Comparison of ENCODE assay signal across 24 cellular contexts in the genomic region with DNA sequence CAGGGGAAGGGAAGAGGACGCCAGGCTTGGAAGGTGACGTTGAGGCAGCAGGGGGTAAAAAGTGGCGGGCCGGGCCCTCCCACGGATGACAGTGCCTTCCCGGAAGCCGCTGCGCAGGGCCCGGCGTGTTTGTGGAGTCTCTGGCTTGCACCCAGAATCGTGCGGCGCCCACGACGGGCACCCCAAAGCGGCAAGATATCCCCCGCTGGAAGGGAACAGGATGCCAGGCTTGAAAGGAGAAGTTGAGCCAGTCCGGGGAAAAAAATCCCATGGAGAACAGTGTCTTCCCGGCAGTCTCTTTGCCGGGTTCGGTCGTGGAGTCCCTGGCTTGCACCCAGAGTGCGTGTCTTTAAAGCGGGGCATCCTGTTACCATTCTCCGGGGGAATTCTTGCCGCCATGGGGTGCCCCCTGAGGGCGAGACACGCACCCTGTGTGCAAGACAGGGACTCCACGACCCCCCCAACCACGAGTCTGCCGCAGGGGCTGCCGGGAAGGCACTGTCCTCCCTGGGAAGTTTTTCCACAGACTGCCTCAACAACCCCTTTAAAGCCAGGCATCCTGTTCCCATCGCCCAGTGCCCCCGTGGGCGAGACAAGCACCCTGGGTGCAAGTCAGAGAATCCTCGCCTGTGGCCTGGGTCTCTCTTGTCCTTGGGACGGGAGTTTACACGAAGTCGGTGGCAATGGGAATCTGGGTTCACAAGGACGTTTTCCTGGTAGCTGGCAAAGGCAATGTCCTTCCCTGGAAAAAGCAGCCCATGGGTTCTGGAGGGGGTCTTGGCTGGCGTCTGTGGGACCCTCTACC.
"Had no signal": no experiment of that assay in that cellular context is flagged by ENCODE, and none has a peak within 500 bp of the region (broad histone marks: within the 10 kb centered on the region; RNA-seq: fewer than 3 reads in every experiment).

No MANE protein-coding gene starts in this region.

- H3K27me3 ChIP-seq: neutrophil, sigmoid colon, testis, tibial artery, upper lobe of left lung, uterus had no signal

- H3K27ac ChIP-seq: coronary artery, neutrophil, parathyroid adenoma, prostate gland, sigmoid colon, testis, tibial artery, upper lobe of left lung, uterus had no signal

- H3K4me1 ChIP-seq: parathyroid adenoma, prostate gland, sigmoid colon, testis, tibial artery, upper lobe of left lung, uterus had no signal

- DNase-seq: dermis blood vessel endothelial cell; effector memory CD8-positive, alpha-beta T cell; erythroblast; left ventricle myocardium superior; mucosa of descending colon; naive B cell; sigmoid colon; stimulated activated CD4-positive, alpha-beta T cell treated with anti-CD3 and anti-CD28 coated beads, Interleukin-4, amount 100 ng/mL, for 4 hours; stimulated activated naive CD8-positive, alpha-beta T cell treated with anti-CD3 and anti-CD28 coated beads, Interleukin-15, Interleukin-2, amounts not matched to agents 100 U/mL and 50 U/mL, for 24 hours; substantia nigra; testis; uterus had no signal

- H3K4me3 ChIP-seq: coronary artery, lung, mucosa of descending colon, prostate gland, sigmoid colon, tibial artery, upper lobe of left lung, uterus had no signal

- H3K27me3 Mint-ChIP-seq: effector memory CD8-positive, alpha-beta T cell; memory B cell; naive B cell; natural killer cell treated with Interleukin-12 subunit alpha and Interleukin-12 subunit beta and Interleukin-15 and Interleukin-18, amount 100 ng/mL, for 72 hours; stimulated activated memory B cell treated with anti-CD40 and anti-IgM and Interleukin-4, amounts not matched to agents 10 μg/mL and 1 μg/mL and 100 μg/mL, for 72 hours had no signal

- H3K4me3 Mint-ChIP-seq: effector memory CD8-positive, alpha-beta T cell; memory B cell; naive B cell; natural killer cell treated with Interleukin-12 subunit alpha and Interleukin-12 subunit beta and Interleukin-15 and Interleukin-18, amount 100 ng/mL, for 72 hours; neural crest cell; stimulated activated memory B cell treated with anti-CD40 and anti-IgM and Interleukin-4, amounts not matched to agents 10 μg/mL and 1 μg/mL and 100 μg/mL, for 72 hours had no signal

- H3K36me3 Mint-ChIP-seq: memory B cell; natural killer cell treated with Interleukin-12 subunit alpha and Interleukin-12 subunit beta and Interleukin-15 and Interleukin-18, amount 100 ng/mL, for 72 hours; stimulated activated memory B cell treated with anti-CD40 and anti-IgM and Interleukin-4, amounts not matched to agents 10 μg/mL and 1 μg/mL and 100 μg/mL, for 72 hours had no signal

- H3K9me3 Mint-ChIP-seq: effector memory CD8-positive, alpha-beta T cell had no signal

- H3K36me3 ChIP-seq: neutrophil, prostate gland, sigmoid colon, tibial artery, upper lobe of left lung, uterus had no signal

- H3K9me3 ChIP-seq: prostate gland, sigmoid colon, testis, uterus had no signal

- ATAC-seq: effector memory CD8-positive, alpha-beta T cell; left ventricle myocardium superior; right cardiac atrium; stimulated activated memory B cell treated with anti-CD40 and anti-IgM and Interleukin-4, amounts not matched to agents 10 μg/mL and 1 μg/mL and 100 μg/mL, for 72 hours; stimulated activated naive CD8-positive, alpha-beta T cell treated with anti-CD3 and anti-CD28 coated beads, Interleukin-15, Interleukin-2, amounts not matched to agents 100 U/mL and 50 U/mL, for 24 hours had no signal

- H3K27ac Mint-ChIP-seq: effector memory CD8-positive, alpha-beta T cell; memory B cell; naive B cell; natural killer cell treated with Interleukin-12 subunit alpha and Interleukin-12 subunit beta and Interleukin-15 and Interleukin-18, amount 100 ng/mL, for 72 hours; stimulated activated memory B cell treated with anti-CD40 and anti-IgM and Interleukin-4, amounts not matched to agents 10 μg/mL and 1 μg/mL and 100 μg/mL, for 72 hours had no signal

- H3K4me1 Mint-ChIP-seq: memory B cell; naive B cell; neural crest cell; stimulated activated memory B cell treated with anti-CD40 and anti-IgM and Interleukin-4, amounts not matched to agents 10 μg/mL and 1 μg/mL and 100 μg/mL, for 72 hours had no signal
